Comparison of ENCODE assay signal across 15 cellular contexts in the genomic region with DNA sequence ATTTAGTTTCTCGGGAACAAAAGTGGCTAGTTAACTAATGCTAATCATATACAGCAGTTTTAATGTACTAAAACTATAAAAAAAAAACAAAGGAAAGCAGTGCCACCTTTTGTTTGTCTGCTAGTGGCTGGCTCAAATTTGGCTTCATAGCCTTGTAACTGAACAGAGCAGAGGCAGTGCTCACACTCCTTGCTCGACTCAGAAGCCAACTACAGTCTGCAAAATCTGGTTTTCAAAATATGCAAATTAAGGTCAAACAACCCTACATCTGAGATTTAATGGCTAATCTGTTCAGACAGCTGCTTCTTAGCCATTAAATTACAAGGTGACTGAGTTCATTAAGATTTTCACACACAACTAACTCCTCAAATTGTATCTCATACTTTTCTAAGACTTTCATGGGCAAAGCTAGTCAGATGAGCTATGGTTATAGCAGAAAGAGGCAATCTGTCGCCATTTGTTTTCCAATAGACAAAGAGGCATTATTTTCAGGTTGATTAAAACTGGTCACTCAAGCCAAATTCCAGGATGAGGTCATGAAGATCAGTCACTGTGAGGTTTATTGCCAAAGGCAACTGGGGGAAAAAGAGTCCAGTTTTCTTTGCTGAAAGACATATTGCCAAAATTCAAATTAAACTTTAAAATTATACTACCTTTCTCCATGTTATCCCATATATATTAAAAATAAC. TPM values are rescaled to one million over a fixed set of nuclear protein-coding genes. Genes with fewer than 3 reads are reported as not detected.
DNase-seq lines count a peak whose midpoint lies in the region; ATAC-seq, FAIRE-seq and TF ChIP-seq lines count a peak whose summit lies in the region.
"Had no signal": no experiment of that assay in that cellular context is flagged by ENCODE, and none has a peak within 500 bp of the region (broad histone marks: within the 10 kb centered on the region; RNA-seq: fewer than 3 reads in every experiment).

No MANE protein-coding gene starts in this region.

- no peak overlapping the region for H3K4me3 ChIP-seq in GM23248
- no peak overlapping the region for H3K4me3 ChIP-seq in trophoblast cell (ENCODE audit: low read depth, low read length)

- no peak overlapping the region for H3K4ac ChIP-seq in trophoblast cell (ENCODE audit: low read depth, low read length)

- H3K4me1 ChIP-seq in GM23248 (ENCODE audit: insufficient read depth) (no peaks in the 10 kb centered on the region), trophoblast cell (ENCODE audit: control insufficient read depth in 1 of 2, insufficient read depth in 2 of 2, low read length in 2 of 2) (peaks cover 13 to 18% of the 10 kb centered on the region in 2 experiments)

- H3K27me3 ChIP-seq in GM23248 (replicated peaks; ENCODE audit: insufficient read depth), result peaks cover 3% of the 10 kb centered on the region; the same call in 1 of the 2 replicates
- H3K27me3 ChIP-seq in trophoblast cell (ENCODE audit: insufficient read depth, low read length), result no peaks in the 10 kb centered on the region

- no peak overlapping the region for H4K12ac ChIP-seq in trophoblast cell (ENCODE audit: low read depth, low read length)

- peak; percentile 39 for DNase-seq in GM23248
- peak; percentile 85 for DNase-seq in globus pallidus (ENCODE audit: low spot score)
- peak; percentile 18 to 67 for DNase-seq in trophoblast cell
- DNase-seq in activated CD8-positive, alpha-beta memory T cell treated with anti-CD3 and anti-CD28 coated beads, Interleukin-2, amount 50 U/mL, for 4 hours, result no peak
- no peak for DNase-seq in amniotic stem cell (lab: John Stamatoyannopoulos, UW)
- no peak for DNase-seq in GM12891 (ENCODE audit: insufficient read length, low spot score)
- DNase-seq: activated CD4-positive, alpha-beta T cell treated with anti-CD3 and anti-CD28 coated beads for 48 hours; activated effector memory CD4-positive, alpha-beta T cell treated with Interleukin-2 at 50 U/mL for 16 hours; EL; KG1; left cardiac atrium; NCI-H1930; T-cell had no signal

- WGBS in GM23248 (ENCODE audit: low coverage in 1 of 2, low lambda C conversion rate in 2 of 2, missing lambda C conversion rate in 2 of 2), 2 experiments, result 50 to 57% methylated on average over 3 of the region's 3 CpGs
- no CpG with 5 or more reads among the region's 3 CpGs for WGBS in trophoblast cell (ENCODE audit: extremely low coverage, insufficient coverage, insufficient read length)

- H3K27ac ChIP-seq in GM23248, result no peak overlapping the region
- H3K27ac ChIP-seq in trophoblast cell (ENCODE audit: low read depth, low read length), result peak overlapping the region; percentile 21

- no peaks in the 10 kb centered on the region for H3K79me2 ChIP-seq in GM23248 (ENCODE audit: insufficient read depth)
- H3K79me2 ChIP-seq in trophoblast cell (ENCODE audit: control insufficient read depth, insufficient read depth, low read length, poor library complexity), result peaks cover 2% of the 10 kb centered on the region

- FAIRE-seq in GM12891 (lab: Jason Lieb, UNC), result no peak

- H4K20me1 ChIP-seq in GM23248 (ENCODE audit: insufficient read depth), result no peaks in the 10 kb centered on the region

- in situ Hi-C loops in GM23248 (cut with MboI), result no loop called here

- H4K8ac ChIP-seq in trophoblast cell (ENCODE audit: low read depth, low read length), result no peak overlapping the region

- H3K4me2 ChIP-seq in GM23248 (ENCODE audit: unreplicated experiment) (no peak overlapping the region), trophoblast cell (ENCODE audit: low read length) (no peak overlapping the region)

- H3K9me2 ChIP-seq in GM23248 (ENCODE audit: insufficient read depth), result no peaks in the 10 kb centered on the region

- ATAC-seq in SK-N-SH treated with all-trans-retinoic acid at 6 μM for 48 hours (no peak), GM19455 (IDR thresholded peaks at IDR 0.05; ENCODE audit: unreplicated experiment) (no peak)
- ATAC-seq: T-cell had no signal

- H2BK12ac ChIP-seq in trophoblast cell (ENCODE audit: low read length), result no peak overlapping the region

- H3K36me3 ChIP-seq in GM23248 (ENCODE audit: low read depth) (no peaks in the 10 kb centered on the region), trophoblast cell (ENCODE audit: control insufficient read depth in 1 of 2, insufficient read depth in 2 of 2, low read length in 2 of 2) (no peaks in the 10 kb centered on the region)

- no peak overlapping the region for H3K23ac ChIP-seq in trophoblast cell (ENCODE audit: low read length)

- TF ChIP-seq POLR2A in GM12891 (IDR thresholded peaks at IDR 0.05; ENCODE audit: low read depth, low read length), result no peak

- H3K9ac ChIP-seq in GM23248 (no peak overlapping the region), trophoblast cell (ENCODE audit: low read length) (no peak overlapping the region)

- no peak overlapping the region for H4K91ac ChIP-seq in trophoblast cell (ENCODE audit: low read depth, low read length)

- no peaks in the 10 kb centered on the region for H3K9me3 ChIP-seq in GM23248 (ENCODE audit: low read depth)
- no peaks in the 10 kb centered on the region for H3K9me3 ChIP-seq in trophoblast cell (ENCODE audit: insufficient read depth, low read depth, low read length)

- peaks cover 11% of the 10 kb centered on the region for H3K79me1 ChIP-seq in trophoblast cell (ENCODE audit: low read length)

- no peak overlapping the region for H3K14ac ChIP-seq in trophoblast cell (ENCODE audit: low read length)

- no peak overlapping the region for H2AK5ac ChIP-seq in trophoblast cell (ENCODE audit: low read length)

- no peaks in the 10 kb centered on the region for H3F3A ChIP-seq in GM23248 (ENCODE audit: insufficient read depth)

- peak overlapping the region; percentile 56 for H2BK120ac ChIP-seq in trophoblast cell (ENCODE audit: insufficient read depth, low read length, poor library complexity)

- no peak overlapping the region for H3K18ac ChIP-seq in trophoblast cell (ENCODE audit: low read length)

- no peak overlapping the region for H2AFZ ChIP-seq in GM23248
- no peak overlapping the region for H2AFZ ChIP-seq in trophoblast cell (ENCODE audit: insufficient read depth, low read length, poor library complexity)

- no peak overlapping the region for H2BK5ac ChIP-seq in trophoblast cell (ENCODE audit: low read depth, low read length, poor library complexity)

TF ChIP-seq in SK-N-SH treated with all-trans-retinoic acid at 6 μM for 48 hours, 23 proteins besides CTCF, POLR2A, EP300 and RAD21 (continues in another document):
- TF ChIP-seq, protein P1, sequence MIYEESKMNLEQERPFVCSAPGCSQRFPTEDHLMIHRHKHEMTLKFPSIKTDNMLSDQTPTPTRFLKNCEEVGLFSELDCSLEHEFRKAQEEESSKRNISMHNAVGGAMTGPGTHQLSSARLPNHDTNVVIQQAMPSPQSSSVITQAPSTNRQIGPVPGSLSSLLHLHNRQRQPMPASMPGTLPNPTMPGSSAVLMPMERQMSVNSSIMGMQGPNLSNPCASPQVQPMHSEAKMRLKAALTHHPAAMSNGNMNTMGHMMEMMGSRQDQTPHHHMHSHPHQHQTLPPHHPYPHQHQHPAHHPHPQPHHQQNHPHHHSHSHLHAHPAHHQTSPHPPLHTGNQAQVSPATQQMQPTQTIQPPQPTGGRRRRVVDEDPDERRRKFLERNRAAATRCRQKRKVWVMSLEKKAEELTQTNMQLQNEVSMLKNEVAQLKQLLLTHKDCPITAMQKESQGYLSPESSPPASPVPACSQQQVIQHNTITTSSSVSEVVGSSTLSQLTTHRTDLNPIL (CRISPR knock-in tag; IDR thresholded peaks at IDR 0.05; ENCODE audit: low read depth), result peak; percentile 53; the same call in 1 of the 2 replicates

TF ChIP-seq in GM12891, 5 proteins besides CTCF, POLR2A, EP300 and RAD21:
- TF ChIP-seq POLR2AphosphoS5 (IDR thresholded peaks at IDR 0.05; ENCODE audit: low read depth, low read length), result no peak
- TF ChIP-seq PAX5 (IDR thresholded peaks at IDR 0.05; ENCODE audit: insufficient read depth, low read length, severe bottlenecking), result no peak
- no peak for TF ChIP-seq TAF1 (IDR thresholded peaks at IDR 0.05; ENCODE audit: low read depth, low read length)
- no peak for TF ChIP-seq POU2F2 (IDR thresholded peaks at IDR 0.05; ENCODE audit: low read depth, low read length)
- no peak for TF ChIP-seq SPI1 (IDR thresholded peaks at IDR 0.05; ENCODE audit: low read depth, low read length)

RNA-seq across cellular contexts. Expression of a gene that starts 56.8 kb away (rescaled TPM):
- 0.11 and 1.8 TPM in 2 replicates for total RNA-seq in GM23248 (2014; rRNA removed; shearing (Covaris generic))
- polyA plus RNA-seq in GM23248 (2016; fragmentation: Nextera tagmentation; extraction: Ambion mirVana), result 0.42 and 0.76 TPM in 2 replicates
- 5.7 and 6.6 TPM in 2 replicates for polyA plus RNA-seq in trophoblast cell (2013)
- polyA plus RNA-seq in GM12891 (2012; ENCODE audit: low read depth, missing spikeins), result 0.65 TPM

Comparison
In these comparisons a context has a peak if more than half of its experiments do, and no peak if none do; other contexts are left out.
1. DNase-seq: peak in GM23248 (single experiment), globus pallidus (single experiment) and trophoblast cell (2 of 2); none in activated CD8-positive, alpha-beta memory T cell treated with anti-CD3 and anti-CD28 coated beads, Interleukin-2, amount 50 U/mL, for 4 hours (single experiment), amniotic stem cell (single experiment) and GM12891 (single experiment).